ENCODE assay signal across 38 cellular contexts in genomic region chr10:100480002-100480401, GRCh38. TPM values are rescaled to one million over a fixed set of nuclear protein-coding genes. Genes with fewer than 3 reads are reported as not detected.
DNase-seq lines count a peak whose midpoint lies in the region; ATAC-seq and TF ChIP-seq lines count a peak whose summit lies in the region.
"Had no signal": no experiment of that assay in that cellular context is flagged by ENCODE, and none has a peak within 500 bp of the region (broad histone marks: within the 10 kb centered on the region; RNA-seq: fewer than 3 reads in every experiment).

No MANE protein-coding gene starts in this region.

- no peaks in the 10 kb centered on the region for H3K9me3 ChIP-seq in HEK293 (ENCODE audit: control insufficient read depth, insufficient read depth, low read depth, low read length)
- H3K9me3 ChIP-seq: A549; BE2C; BLaER1; BLaER1 treated with 17β-estradiol and CSF1 and Interleukin-3, amounts not matched to agents 10 nM and 100 nM; Caco-2 had no signal

- intact Hi-C loops in natural killer cell (cut with micrococcal nuclease) = no loop called here

- H3K27ac Mint-ChIP-seq in activated naive CD8-positive, alpha-beta T cell treated with anti-CD3 and anti-CD28 coated beads, Interleukin-2, amount 10 ng/mL, durations not matched to agents 7 days and 5 days = peak overlapping the region; percentile 16
- no peak overlapping the region for H3K27ac Mint-ChIP-seq in activated naive CD8-positive, alpha-beta T cell treated with anti-CD3 and anti-CD28 coated beads for 36 hours
- no peak overlapping the region for H3K27ac Mint-ChIP-seq in natural killer cell
- no peak overlapping the region for H3K27ac Mint-ChIP-seq in natural killer cell treated with Interleukin-12 subunit alpha and Interleukin-12 subunit beta and Interleukin-15 and Interleukin-18, amount 100 ng/mL, for 72 hours
- peak overlapping the region; percentile 15 for H3K27ac Mint-ChIP-seq in stimulated activated naive B cell treated with anti-CD40 and anti-IgM and Interleukin-4, amounts not matched to agents 10 μg/mL and 1 μg/mL and 100 μg/mL, for 72 hours
- H3K27ac Mint-ChIP-seq in type B pancreatic cell = no peak overlapping the region
- H3K27ac Mint-ChIP-seq: B cell; CD14-positive monocyte; CD4-positive, alpha-beta memory T cell; CD4-positive, alpha-beta T cell; CD4-positive, CD25-positive, alpha-beta regulatory T cell; CD8-positive, alpha-beta memory T cell; CD8-positive, alpha-beta T cell had no signal

- H3K4me1 ChIP-seq in HEK293 (ENCODE audit: control insufficient read depth, insufficient read depth, low read length) = peaks cover 8% of the 10 kb centered on the region
- H3K4me1 ChIP-seq: BE2C, Caco-2 had no signal

- peaks cover 9% of the 10 kb centered on the region for H3K36me3 Mint-ChIP-seq in activated naive CD8-positive, alpha-beta T cell treated with anti-CD3 and anti-CD28 coated beads, Interleukin-2, amount 10 ng/mL, durations not matched to agents 7 days and 5 days
- no peaks in the 10 kb centered on the region for H3K36me3 Mint-ChIP-seq in activated naive CD8-positive, alpha-beta T cell treated with anti-CD3 and anti-CD28 coated beads for 36 hours
- no peaks in the 10 kb centered on the region for H3K36me3 Mint-ChIP-seq in natural killer cell
- H3K36me3 Mint-ChIP-seq in natural killer cell treated with Interleukin-12 subunit alpha and Interleukin-12 subunit beta and Interleukin-15 and Interleukin-18, amount 100 ng/mL, for 72 hours = no peaks in the 10 kb centered on the region
- H3K36me3 Mint-ChIP-seq in stimulated activated naive B cell treated with anti-CD40 and anti-IgM and Interleukin-4, amounts not matched to agents 10 μg/mL and 1 μg/mL and 100 μg/mL, for 72 hours = peaks cover 2 to 7% of the 10 kb centered on the region in 2 donors
- H3K36me3 Mint-ChIP-seq in type B pancreatic cell = no peaks in the 10 kb centered on the region
- H3K36me3 Mint-ChIP-seq: CD4-positive, alpha-beta memory T cell had no signal

- ATAC-seq in activated naive CD8-positive, alpha-beta T cell treated with anti-CD3 and anti-CD28 coated beads, Interleukin-2, amount 10 ng/mL, durations not matched to agents 7 days and 5 days (ENCODE audit: low read depth) = no peak
- ATAC-seq in natural killer cell = no peak
- ATAC-seq in natural killer cell treated with Interleukin-12 subunit alpha and Interleukin-12 subunit beta and Interleukin-15 and Interleukin-18, amount 100 ng/mL, for 72 hours = no peak
- ATAC-seq in stimulated activated naive B cell treated with anti-CD40 and anti-IgM and Interleukin-4, amounts not matched to agents 10 μg/mL and 1 μg/mL and 100 μg/mL, for 72 hours (replicated peaks) = no peak
- ATAC-seq: A549; CD8-positive, alpha-beta T cell had no signal

- no peak for DNase-seq in activated naive CD8-positive, alpha-beta T cell treated with anti-CD3 and anti-CD28 coated beads, Interleukin-2, amount 10 ng/mL, durations not matched to agents 7 days and 5 days
- no peak for DNase-seq in activated naive CD8-positive, alpha-beta T cell treated with anti-CD3 and anti-CD28 coated beads for 36 hours
- DNase-seq in natural killer cell (no peak), middle frontal gyrus (ENCODE audit: extremely low spot score, low spot score) (no peak), type B pancreatic cell (ENCODE audit: extremely low spot score, unreplicated experiment) (no peak)
- DNase-seq in natural killer cell treated with Interleukin-12 subunit alpha and Interleukin-12 subunit beta and Interleukin-15 and Interleukin-18, amount 100 ng/mL, for 72 hours (ENCODE audit: low spot score) = no peak
- no peak for DNase-seq in stimulated activated naive B cell treated with anti-CD40 and anti-IgM and Interleukin-4, amounts not matched to agents 10 μg/mL and 1 μg/mL and 100 μg/mL, for 72 hours
- DNase-seq: 8988T; ACHN; AML-193; BE2C; C1 segment of cervical spinal cord; Caco-2; Calu3; CD4-positive, alpha-beta memory T cell; CD4-positive, alpha-beta T cell; CD4-positive, CD25-positive, alpha-beta regulatory T cell; CD8-positive, alpha-beta memory T cell; CD8-positive, alpha-beta T cell; COR-L47; DMS 273 treated with DMSO at 0.1 percent for 48 hours; DMS153; DMS53; DMS79; DMS79 treated with DMSO at 0.1 percent for 48 hours; DND-41; EL had no signal

- H3K36me3 ChIP-seq in HEK293 (ENCODE audit: control insufficient read depth in 2 of 2, insufficient read depth in 1 of 2, low read length in 2 of 2) = peaks cover 0 to 9% of the 10 kb centered on the region in 2 experiments; a peak in 1 of 3 replicates
- H3K36me3 ChIP-seq: BE2C had no signal

- CTCF ChIA-PET in HEK293 (lab: Yijun Ruan, JAX) = interaction anchor here (1.0 to 3.6 kb wide), 4 partner anchors 11 to 46 kb away, joined by 3 to 40 read pairs (median 7); no protein-coding TSS in a partner anchor

- no peaks in the 10 kb centered on the region for H3K9me3 Mint-ChIP-seq in activated naive CD8-positive, alpha-beta T cell treated with anti-CD3 and anti-CD28 coated beads, Interleukin-2, amount 10 ng/mL, durations not matched to agents 7 days and 5 days
- no peaks in the 10 kb centered on the region for H3K9me3 Mint-ChIP-seq in activated naive CD8-positive, alpha-beta T cell treated with anti-CD3 and anti-CD28 coated beads for 36 hours
- H3K9me3 Mint-ChIP-seq in natural killer cell = no peaks in the 10 kb centered on the region
- no peaks in the 10 kb centered on the region for H3K9me3 Mint-ChIP-seq in natural killer cell treated with Interleukin-12 subunit alpha and Interleukin-12 subunit beta and Interleukin-15 and Interleukin-18, amount 100 ng/mL, for 72 hours
- peaks cover 2 to 3% of the 10 kb centered on the region in 2 donors for H3K9me3 Mint-ChIP-seq in stimulated activated naive B cell treated with anti-CD40 and anti-IgM and Interleukin-4, amounts not matched to agents 10 μg/mL and 1 μg/mL and 100 μg/mL, for 72 hours
- H3K9me3 Mint-ChIP-seq in type B pancreatic cell = peaks cover 4% of the 10 kb centered on the region
- H3K9me3 Mint-ChIP-seq: CD4-positive, alpha-beta memory T cell; CD4-positive, alpha-beta T cell; CD8-positive, alpha-beta memory T cell; CD8-positive, alpha-beta T cell had no signal

- H3K4me3 ChIP-seq in HEK293 (ENCODE audit: low read depth, low read length) = no peak overlapping the region
- H3K4me3 ChIP-seq: A549; BLaER1; BLaER1 treated with 17β-estradiol and CSF1 and Interleukin-3, amounts not matched to agents 10 nM and 100 nM had no signal

- peaks cover 29% of the 10 kb centered on the region for H3K4me1 Mint-ChIP-seq in activated naive CD8-positive, alpha-beta T cell treated with anti-CD3 and anti-CD28 coated beads, Interleukin-2, amount 10 ng/mL, durations not matched to agents 7 days and 5 days
- H3K4me1 Mint-ChIP-seq in activated naive CD8-positive, alpha-beta T cell treated with anti-CD3 and anti-CD28 coated beads for 36 hours = peaks cover 9% of the 10 kb centered on the region
- H3K4me1 Mint-ChIP-seq in natural killer cell (peaks cover 21% of the 10 kb centered on the region in 2 donors), type B pancreatic cell (ENCODE audit: unreplicated experiment) (peaks cover 10% of the 10 kb centered on the region)
- peaks cover 14 to 17% of the 10 kb centered on the region in 2 donors for H3K4me1 Mint-ChIP-seq in natural killer cell treated with Interleukin-12 subunit alpha and Interleukin-12 subunit beta and Interleukin-15 and Interleukin-18, amount 100 ng/mL, for 72 hours (ENCODE audit: low read depth in 2 of 2)
- H3K4me1 Mint-ChIP-seq in stimulated activated naive B cell treated with anti-CD40 and anti-IgM and Interleukin-4, amounts not matched to agents 10 μg/mL and 1 μg/mL and 100 μg/mL, for 72 hours = peaks cover 11 to 25% of the 10 kb centered on the region in 2 donors

- no peak overlapping the region for H3K4me3 Mint-ChIP-seq in activated naive CD8-positive, alpha-beta T cell treated with anti-CD3 and anti-CD28 coated beads, Interleukin-2, amount 10 ng/mL, durations not matched to agents 7 days and 5 days
- no peak overlapping the region for H3K4me3 Mint-ChIP-seq in activated naive CD8-positive, alpha-beta T cell treated with anti-CD3 and anti-CD28 coated beads for 36 hours
- peak overlapping the region; percentile 18 for H3K4me3 Mint-ChIP-seq in natural killer cell
- H3K4me3 Mint-ChIP-seq in natural killer cell treated with Interleukin-12 subunit alpha and Interleukin-12 subunit beta and Interleukin-15 and Interleukin-18, amount 100 ng/mL, for 72 hours = no peak overlapping the region
- H3K4me3 Mint-ChIP-seq in stimulated activated naive B cell treated with anti-CD40 and anti-IgM and Interleukin-4, amounts not matched to agents 10 μg/mL and 1 μg/mL and 100 μg/mL, for 72 hours = no peak overlapping the region
- H3K4me3 Mint-ChIP-seq in type B pancreatic cell = no peak overlapping the region
- H3K4me3 Mint-ChIP-seq: B cell; CD8-positive, alpha-beta memory T cell; CD8-positive, alpha-beta T cell had no signal

- TF ChIP-seq CTCF in natural killer cell (IDR thresholded peaks at IDR 0.05) (no peak), HEK293 (tag by site-specific recombination; IDR thresholded peaks at IDR 0.05) (no peak), type B pancreatic cell (conservative IDR thresholded peaks at IDR 0.05) (no peak)

- H3K27me3 Mint-ChIP-seq in activated naive CD8-positive, alpha-beta T cell treated with anti-CD3 and anti-CD28 coated beads, Interleukin-2, amount 10 ng/mL, durations not matched to agents 7 days and 5 days = peaks cover 12% of the 10 kb centered on the region
- peaks cover 25% of the 10 kb centered on the region for H3K27me3 Mint-ChIP-seq in activated naive CD8-positive, alpha-beta T cell treated with anti-CD3 and anti-CD28 coated beads for 36 hours
- H3K27me3 Mint-ChIP-seq in natural killer cell (ENCODE audit: low read depth in 2 of 2) (peaks cover 23 to 48% of the 10 kb centered on the region in 2 donors), type B pancreatic cell (peaks cover 67% of the 10 kb centered on the region)
- peaks cover 31 to 36% of the 10 kb centered on the region in 2 donors for H3K27me3 Mint-ChIP-seq in natural killer cell treated with Interleukin-12 subunit alpha and Interleukin-12 subunit beta and Interleukin-15 and Interleukin-18, amount 100 ng/mL, for 72 hours
- H3K27me3 Mint-ChIP-seq in stimulated activated naive B cell treated with anti-CD40 and anti-IgM and Interleukin-4, amounts not matched to agents 10 μg/mL and 1 μg/mL and 100 μg/mL, for 72 hours = peaks cover 31 to 35% of the 10 kb centered on the region in 2 donors

- H3K27ac ChIP-seq in HEK293 (ENCODE audit: extremely low read depth, low read depth, low read length) = no peak overlapping the region
- H3K27ac ChIP-seq: 22Rv1; A549; BLaER1; BLaER1 treated with 17β-estradiol and CSF1 and Interleukin-3, amounts not matched to agents 10 nM and 100 nM; C4-2B had no signal

- POLR2A ChIA-PET in activated naive CD8-positive, alpha-beta T cell treated with anti-CD3 and anti-CD28 coated beads, Interleukin-2, amount 10 ng/mL, durations not matched to agents 7 days and 5 days (lab: Charles Lee) = interaction anchor here (1.9 to 4.3 kb wide), 2 partner anchors 15 to 19 kb away, joined by 6 to 28 read pairs; no protein-coding TSS in a partner anchor
- POLR2A ChIA-PET in HEK293 (lab: Yijun Ruan, JAX) = no interaction called here

RNA-seq across cellular contexts. Expression of gene WNT8B, which starts 17.2 kb away (rescaled TPM):
- under 1 TPM; 0.54 to 0.91 TPM for total RNA-seq in activated naive CD8-positive, alpha-beta T cell treated with anti-CD3 and anti-CD28 coated beads, Interleukin-2, amount 10 ng/mL, durations not matched to agents 7 days and 5 days
- under 1 TPM in 1 of 2 experiments, not detected in 1; 0.16 TPM for total RNA-seq in activated naive CD8-positive, alpha-beta T cell treated with anti-CD3 and anti-CD28 coated beads for 36 hours
- total RNA-seq in natural killer cell (not detected), type B pancreatic cell (ENCODE audit: low replicate concordance) (0.29 and 0.68 TPM in 2 replicates)
- not detected for total RNA-seq in natural killer cell treated with Interleukin-12 subunit alpha and Interleukin-12 subunit beta and Interleukin-15 and Interleukin-18, amount 100 ng/mL, for 72 hours
- total RNA-seq: A172; A673; B cell; Calu3; CD4-positive, alpha-beta memory T cell; CD4-positive, alpha-beta T cell; CD4-positive, CD25-positive, alpha-beta regulatory T cell; CD8-positive, alpha-beta memory T cell; CD8-positive, alpha-beta T cell; Daoy had no signal

RNA-seq across cellular contexts. Expression of gene SEC31B, which starts 39.7 kb away (rescaled TPM):
- 100 to 1,000 TPM; 156 to 168 TPM for total RNA-seq in activated naive CD8-positive, alpha-beta T cell treated with anti-CD3 and anti-CD28 coated beads, Interleukin-2, amount 10 ng/mL, durations not matched to agents 7 days and 5 days
- total RNA-seq in activated naive CD8-positive, alpha-beta T cell treated with anti-CD3 and anti-CD28 coated beads for 36 hours = 10 to 100 TPM; 14.6 to 17.5 TPM
- 10 to 100 TPM; 32.6 to 38.6 (median 38.1) TPM for total RNA-seq in natural killer cell
- total RNA-seq in natural killer cell treated with Interleukin-12 subunit alpha and Interleukin-12 subunit beta and Interleukin-15 and Interleukin-18, amount 100 ng/mL, for 72 hours = 10 to 100 TPM; 22.7 to 62.2 TPM
- 8.9 and 20.9 TPM in 2 replicates for total RNA-seq in type B pancreatic cell (ENCODE audit: low replicate concordance)

RNA-seq across cellular contexts. Expression of gene NDUFB8, which starts 49.7 kb away (rescaled TPM):
- total RNA-seq in activated naive CD8-positive, alpha-beta T cell treated with anti-CD3 and anti-CD28 coated beads, Interleukin-2, amount 10 ng/mL, durations not matched to agents 7 days and 5 days = 100 to 1,000 TPM; 245 to 269 TPM
- 100 to 1,000 TPM; 311 to 324 TPM for total RNA-seq in activated naive CD8-positive, alpha-beta T cell treated with anti-CD3 and anti-CD28 coated beads for 36 hours
- total RNA-seq in natural killer cell (100 to 1,000 TPM; 113 to 151 (median 137) TPM), type B pancreatic cell (ENCODE audit: low replicate concordance) (195 and 196 TPM in 2 replicates)
- 100 to 1,000 TPM; 165 to 209 TPM for total RNA-seq in natural killer cell treated with Interleukin-12 subunit alpha and Interleukin-12 subunit beta and Interleukin-15 and Interleukin-18, amount 100 ng/mL, for 72 hours

RNA-seq across cellular contexts. Expression of gene HIF1AN, which starts 55.7 kb away (rescaled TPM):
- 10 to 100 TPM; 52.3 to 56.4 TPM for total RNA-seq in activated naive CD8-positive, alpha-beta T cell treated with anti-CD3 and anti-CD28 coated beads, Interleukin-2, amount 10 ng/mL, durations not matched to agents 7 days and 5 days
- total RNA-seq in activated naive CD8-positive, alpha-beta T cell treated with anti-CD3 and anti-CD28 coated beads for 36 hours = 10 to 100 TPM; 39.0 to 42.1 TPM
- 10 to 100 TPM; 52.0 to 66.4 (median 58.7) TPM for total RNA-seq in natural killer cell
- total RNA-seq in natural killer cell treated with Interleukin-12 subunit alpha and Interleukin-12 subunit beta and Interleukin-15 and Interleukin-18, amount 100 ng/mL, for 72 hours = 10 to 100 TPM; 49.2 to 57.6 TPM
- 53.2 and 62.9 TPM in 2 replicates for total RNA-seq in type B pancreatic cell (ENCODE audit: low replicate concordance)

Comparison
In these comparisons a context has a peak if more than half of its experiments do, and no peak if none do; other contexts are left out.
1. H3K27ac Mint-ChIP-seq: peak in activated naive CD8-positive, alpha-beta T cell treated with anti-CD3 and anti-CD28 coated beads, Interleukin-2, amount 10 ng/mL, durations not matched to agents 7 days and 5 days (single experiment) and stimulated activated naive B cell treated with anti-CD40 and anti-IgM and Interleukin-4, amounts not matched to agents 10 μg/mL and 1 μg/mL and 100 μg/mL, for 72 hours (single experiment); none in activated naive CD8-positive, alpha-beta T cell treated with anti-CD3 and anti-CD28 coated beads for 36 hours (single experiment), natural killer cell (0 of 2), natural killer cell treated with Interleukin-12 subunit alpha and Interleukin-12 subunit beta and Interleukin-15 and Interleukin-18, amount 100 ng/mL, for 72 hours (0 of 2) and type B pancreatic cell (single experiment).